8 cellular contexts compared by ENCODE assay signal in the genomic region with DNA sequence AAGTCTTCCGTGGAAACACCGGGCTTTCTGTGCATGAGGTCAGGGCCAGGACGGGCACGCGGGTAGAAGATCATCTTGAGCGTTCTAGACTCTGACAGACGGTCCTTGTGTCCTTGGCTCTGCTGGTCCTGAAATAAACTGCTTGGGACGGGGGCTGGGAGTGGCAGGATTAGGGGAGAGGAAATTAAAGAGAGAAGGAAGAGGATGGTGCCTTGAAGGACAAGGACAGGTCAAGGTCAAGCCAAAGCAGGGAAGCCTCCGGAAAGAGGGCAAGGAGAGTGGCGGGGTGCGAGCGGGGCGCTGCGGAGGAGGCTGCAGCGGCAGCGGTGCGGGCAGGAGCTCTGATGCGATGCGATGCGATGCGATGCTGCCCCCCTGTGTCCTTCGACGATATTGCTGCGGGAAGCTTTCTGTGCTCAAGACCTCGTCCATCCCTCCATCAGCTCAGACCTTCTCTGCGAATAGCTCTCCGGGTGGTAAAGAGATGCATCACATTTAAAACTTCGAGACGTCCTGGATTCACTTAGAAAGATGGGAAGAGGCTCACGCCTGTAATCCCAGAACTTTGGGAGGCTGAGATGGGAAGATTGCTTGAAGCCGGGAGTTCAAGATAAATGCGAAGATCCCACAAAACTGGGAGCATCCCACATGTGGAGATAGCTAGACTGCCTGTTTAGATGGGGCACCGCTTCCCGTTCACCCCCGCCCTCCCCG.
DNase-seq lines count a peak whose midpoint lies in the region; FAIRE-seq and TF ChIP-seq lines count a peak whose summit lies in the region.

No MANE protein-coding gene starts in this region.

- no TSS peak for BruUV-seq in PC-9 (replicated peaks; lab: Mats Ljungman, UMichigan)

- no peak overlapping the region for H2AFZ ChIP-seq in PC-9

- TF ChIP-seq CTCF in PC-9 (conservative IDR thresholded peaks at IDR 0.05) = peak; percentile 58

- no peak overlapping the region for H3K4me3 ChIP-seq in PC-9

- H3K36me3 ChIP-seq in PC-9 (ENCODE audit: low read depth) = no peaks in the 10 kb centered on the region

- peaks cover 68% of the 10 kb centered on the region for H3K27me3 ChIP-seq in PC-9 (ENCODE audit: insufficient read depth, low read depth)

- no peaks in the 10 kb centered on the region for H3K79me2 ChIP-seq in PC-9 (ENCODE audit: low read depth)

- intact Hi-C loops in PC-9 (cut with micrococcal nuclease; ENCODE audit: unreplicated experiment) = no loop called here

- H4K20me1 ChIP-seq in PC-9 (ENCODE audit: insufficient read depth) = no peaks in the 10 kb centered on the region

- no peaks in the 10 kb centered on the region for H3F3A ChIP-seq in PC-9 (ENCODE audit: insufficient read depth, low read depth)

- no peak for FAIRE-seq in GM18507 (lab: Jason Lieb, UNC)

- H3K9me3 ChIP-seq in PC-9 (ENCODE audit: insufficient read depth, low read depth) = no peaks in the 10 kb centered on the region

- CTCF ChIA-PET in PC-9 (lab: Charles Lee) = interaction anchor here (0.6 to 1.0 kb wide), 3 partner anchors 25 to 1755 kb away, joined by 3 to 7 read pairs (median 3); no protein-coding TSS in a partner anchor

- H3K9me2 ChIP-seq in PC-9 (ENCODE audit: insufficient read depth) = no peaks in the 10 kb centered on the region

- no peak overlapping the region for H3K27ac ChIP-seq in PC-9

- POLR2A ChIA-PET in PC-9 (lab: Charles Lee; ENCODE audit: unreplicated experiment) = no interaction called here

- in situ Hi-C loops in T47D (cut with HindIII; ENCODE audit: low pct_unique_long_range_greater_than_20kb, low sequenced_read_pairs) = no loop called here

- H3K4me1 ChIP-seq in PC-9 (replicated peaks; ENCODE audit: insufficient read depth) = no peaks in the 10 kb centered on the region

- no peak overlapping the region for H3K4me2 ChIP-seq in PC-9

- DNase-seq in AG08396 (ENCODE audit: low spot score) (peak; percentile 50), GM18507 (ENCODE audit: extremely low spot score, insufficient read length, low read depth) (peak; percentile 29), HT-29 (ENCODE audit: low spot score) (peak; percentile 52), PC-9 (peak in 1 of 2 experiments; percentile 37), T47D (ENCODE audit: low read depth in 1 of 2, low spot score in 1 of 2) (peak; percentile 67 to 71), kidney glomerular epithelial cell (lab: John Stamatoyannopoulos, UW) (peak; percentile 52), activated gamma-delta T cell treated with Interleukin-2 at 50 U/mL for 16 hours (no peak)
- peak; percentile 5 to 15 for DNase-seq in stimulated activated CD8-positive, alpha-beta memory T cell treated with anti-CD3 and anti-CD28 coated beads, Interleukin-15, amount 100 ng/mL, for 48 hours (ENCODE audit: low read depth in 2 of 2)
